Comparison of ENCODE assay signal across 8 cellular contexts in genomic region chr10:68720793-68721672, GRCh38. TPM values are rescaled to one million over a fixed set of nuclear protein-coding genes. Genes with fewer than 3 reads are reported as not detected.
DNase-seq lines count a peak whose midpoint lies in the region; ATAC-seq lines count a peak whose summit lies in the region.

A gene with protein sequence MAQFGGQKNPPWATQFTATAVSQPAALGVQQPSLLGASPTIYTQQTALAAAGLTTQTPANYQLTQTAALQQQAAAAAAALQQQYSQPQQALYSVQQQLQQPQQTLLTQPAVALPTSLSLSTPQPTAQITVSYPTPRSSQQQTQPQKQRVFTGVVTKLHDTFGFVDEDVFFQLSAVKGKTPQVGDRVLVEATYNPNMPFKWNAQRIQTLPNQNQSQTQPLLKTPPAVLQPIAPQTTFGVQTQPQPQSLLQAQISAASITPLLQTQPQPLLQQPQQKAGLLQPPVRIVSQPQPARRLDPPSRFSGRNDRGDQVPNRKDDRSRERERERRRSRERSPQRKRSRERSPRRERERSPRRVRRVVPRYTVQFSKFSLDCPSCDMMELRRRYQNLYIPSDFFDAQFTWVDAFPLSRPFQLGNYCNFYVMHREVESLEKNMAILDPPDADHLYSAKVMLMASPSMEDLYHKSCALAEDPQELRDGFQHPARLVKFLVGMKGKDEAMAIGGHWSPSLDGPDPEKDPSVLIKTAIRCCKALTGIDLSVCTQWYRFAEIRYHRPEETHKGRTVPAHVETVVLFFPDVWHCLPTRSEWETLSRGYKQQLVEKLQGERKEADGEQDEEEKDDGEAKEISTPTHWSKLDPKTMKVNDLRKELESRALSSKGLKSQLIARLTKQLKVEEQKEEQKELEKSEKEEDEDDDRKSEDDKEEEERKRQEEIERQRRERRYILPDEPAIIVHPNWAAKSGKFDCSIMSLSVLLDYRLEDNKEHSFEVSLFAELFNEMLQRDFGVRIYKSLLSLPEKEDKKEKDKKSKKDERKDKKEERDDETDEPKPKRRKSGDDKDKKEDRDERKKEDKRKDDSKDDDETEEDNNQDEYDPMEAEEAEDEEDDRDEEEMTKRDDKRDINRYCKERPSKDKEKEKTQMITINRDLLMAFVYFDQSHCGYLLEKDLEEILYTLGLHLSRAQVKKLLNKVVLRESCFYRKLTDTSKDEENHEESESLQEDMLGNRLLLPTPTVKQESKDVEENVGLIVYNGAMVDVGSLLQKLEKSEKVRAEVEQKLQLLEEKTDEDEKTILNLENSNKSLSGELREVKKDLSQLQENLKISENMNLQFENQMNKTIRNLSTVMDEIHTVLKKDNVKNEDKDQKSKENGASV (plus strand): TSS chr10:68721239. CDS start chr10:68722505, 1,266 bp downstream.

- peaks cover 9 to 12% (median 11%) of the 10 kb centered on the region in 3 donors for H3K4me1 Mint-ChIP-seq in IgD-negative memory B cell

- DNase-seq in DMS 273 treated with DMSO at 0.1 percent for 48 hours (lab: John Stamatoyannopoulos, UW) = peak; percentile 94
- peak; percentile 84 for DNase-seq in OCI-M2 (lab: John Stamatoyannopoulos, UW; ENCODE audit: unreplicated experiment)
- DNase-seq in activated T-cell treated with anti-CD3 and anti-CD28 coated beads for 4 hours = peak; percentile 96
- DNase-seq in epidermal melanocyte (ENCODE audit: insufficient read length, low spot score) = peak; percentile 91
- DNase-seq in middle frontal gyrus (ENCODE audit: extremely low spot score, low spot score) = peak; percentile 91
- DNase-seq in stimulated activated CD8-positive, alpha-beta memory T cell treated with anti-CD3 and anti-CD28 coated beads, Interleukin-2, amount 100 ng/mL, for 48 hours (ENCODE audit: low read depth in 2 of 2) = peak; percentile 94 to 95

- H3K4me3 Mint-ChIP-seq in IgD-negative memory B cell = peak within 1 kb of the TSS; percentile 89 to 100 (median 96)

- H3K27ac Mint-ChIP-seq in IgD-negative memory B cell = peak within 1 kb of the TSS; percentile 90 to 99 (median 97)

- peak; percentile 99 for ATAC-seq in GM21529 (IDR thresholded peaks at IDR 0.05; ENCODE audit: unreplicated experiment)

- H3K36me3 Mint-ChIP-seq in IgD-negative memory B cell = peaks cover 3% of the 10 kb centered on the region

- H3K9me3 Mint-ChIP-seq in IgD-negative memory B cell = peaks cover 0 to 4% (median 0%) of the 10 kb centered on the region in 3 donors

- no peaks in the 10 kb centered on the region for H3K27me3 Mint-ChIP-seq in IgD-negative memory B cell

RNA-seq across cellular contexts. Expression of the gene that starts here (rescaled TPM):
- polyA plus RNA-seq in IgD-negative memory B cell = 40.1 TPM

Comparison
In these comparisons a context has a peak if more than half of its experiments do, and no peak if none do; other contexts are left out.
1. Peak in every context shown above with its lines: DNase-seq and ATAC-seq.